ENCODE assay signal across 8 cellular contexts in genomic region chr11:75388386-75389275, GRCh38. TPM values are rescaled to one million over a fixed set of nuclear protein-coding genes. Genes with fewer than 3 reads are reported as not detected.
A peak's percentile ranks its signal among the peaks of the same experiment; 100 is the strongest.
DNase-seq lines count a peak whose midpoint lies in the region; ATAC-seq, FAIRE-seq and TF ChIP-seq lines count a peak whose summit lies in the region.

No MANE protein-coding gene starts in this region.

- H2AFZ ChIP-seq in neuronal stem cell (ENCODE audit: low read length), result peak overlapping the region; percentile 76

- H3K36me3 ChIP-seq in GM06990 (ENCODE audit: control insufficient read depth, insufficient read depth, low read length), result no peaks in the 10 kb centered on the region
- no peaks in the 10 kb centered on the region for H3K36me3 ChIP-seq in neuronal stem cell (replicated peaks in 1 of 2; ENCODE audit: control insufficient read depth in 2 of 2, insufficient read depth in 2 of 2, low read length in 2 of 2)
- H3K36me3 ChIP-seq in testis (ENCODE audit: low read depth, missing control alignments), result no peaks in the 10 kb centered on the region

- peak overlapping the region; percentile 75 for H2BK15ac ChIP-seq in neuronal stem cell (ENCODE audit: low read length)

- DNase-seq in GM06990 (ENCODE audit: extremely low read depth, insufficient read length), result no peak
- peak; percentile 82 for DNase-seq in LHCN-M2 (ENCODE audit: low read depth)
- peak; percentile 40 for DNase-seq in RCC 7860 (ENCODE audit: low spot score)
- DNase-seq in activated T-cell treated with anti-CD3 and anti-CD28 coated beads, Interleukin-2, amount 50 U/mL, for 48 hours, result peak; percentile 79 to 80
- peak; percentile 87 for DNase-seq in fibroblast of the aortic adventitia (ENCODE audit: low read depth)
- peak; percentile 76 for DNase-seq in neuronal stem cell (ENCODE audit: low spot score)
- peak; percentile 82 for DNase-seq in testis

- H2BK5ac ChIP-seq in neuronal stem cell (ENCODE audit: low read length), result no peak overlapping the region

- H4K8ac ChIP-seq in neuronal stem cell (ENCODE audit: low read depth, low read length), result no peak overlapping the region

- ATAC-seq in HG02840 (IDR thresholded peaks at IDR 0.05; ENCODE audit: low FRiP score, unreplicated experiment), result no peak

- H3K4me1 ChIP-seq in neuronal stem cell (ENCODE audit: control insufficient read depth in 2 of 2, insufficient read depth in 1 of 2, low read depth in 1 of 2, low read length in 2 of 2), result peaks cover 0 to 2% of the 10 kb centered on the region in 2 donors
- peaks cover 6% of the 10 kb centered on the region for H3K4me1 ChIP-seq in testis

- no peak overlapping the region for H3K14ac ChIP-seq in neuronal stem cell (ENCODE audit: low read length)

- no peaks in the 10 kb centered on the region for H3K79me1 ChIP-seq in neuronal stem cell (ENCODE audit: low read depth, low read length)

- intact Hi-C loops in testis (cut with DNase I; ENCODE audit: low total_unique reads), result loop anchor here (10.0 kb wide), 2 partner anchors 54 to 104 kb away; no protein-coding TSS in a partner anchor

- H3K4me3 ChIP-seq in GM06990 (replicated peaks; ENCODE audit: low read depth, low read length), result no peak overlapping the region
- H3K4me3 ChIP-seq in fibroblast of the aortic adventitia (ENCODE audit: low read depth, low read length), result no peak overlapping the region
- H3K4me3 ChIP-seq in neuronal stem cell (ENCODE audit: low read length in 2 of 2), result no peak overlapping the region
- no peak overlapping the region for H3K4me3 ChIP-seq in testis

- H3K23ac ChIP-seq in neuronal stem cell (ENCODE audit: low read depth, low read length, poor library complexity), result no peak overlapping the region

- H3K27ac ChIP-seq in neuronal stem cell (replicated peaks; ENCODE audit: low read length) (no peak overlapping the region), testis (no peak overlapping the region)

- H3K4ac ChIP-seq in neuronal stem cell (ENCODE audit: low read length), result no peak overlapping the region

- no peaks in the 10 kb centered on the region for H3K9me3 ChIP-seq in neuronal stem cell (replicated peaks in 1 of 2; ENCODE audit: control insufficient read depth in 2 of 2, insufficient read depth in 1 of 2, low read depth in 1 of 2, low read length in 2 of 2)
- no peaks in the 10 kb centered on the region for H3K9me3 ChIP-seq in testis

- TF ChIP-seq CTCF in GM06990 (IDR thresholded peaks at IDR 0.05; ENCODE audit: insufficient read depth, low read length, poor library complexity, severe bottlenecking), result peak; percentile 72
- peak; percentile 82 for TF ChIP-seq CTCF in fibroblast of the aortic adventitia (IDR thresholded peaks at IDR 0.05; ENCODE audit: insufficient read depth, low read length)
- TF ChIP-seq CTCF in testis (IDR thresholded peaks at IDR 0.05), result peak; percentile 73 to 87 (median 82)

- no peak overlapping the region for H4K91ac ChIP-seq in neuronal stem cell (ENCODE audit: low read depth, low read length, poor library complexity)

- no peak for TF ChIP-seq POLR2A in testis (IDR thresholded peaks at IDR 0.05)

- H3K9ac ChIP-seq in neuronal stem cell (ENCODE audit: low read depth, low read length, poor library complexity), result no peak overlapping the region

- H2AK5ac ChIP-seq in neuronal stem cell (ENCODE audit: low read depth, low read length), result no peak overlapping the region

- H3K27me3 ChIP-seq in GM06990 (replicated peaks; ENCODE audit: control insufficient read depth, insufficient read depth, low read length), result no peaks in the 10 kb centered on the region
- H3K27me3 ChIP-seq in neuronal stem cell (ENCODE audit: control insufficient read depth in 3 of 3, insufficient read depth in 3 of 3, low read depth in 1 of 3, low read length in 3 of 3), result peaks cover 0 to 7% (median 0%) of the 10 kb centered on the region in 3 experiments
- no peaks in the 10 kb centered on the region for H3K27me3 ChIP-seq in testis

- FAIRE-seq in RCC 7860 (lab: Jason Lieb, UNC), result no peak

- WGBS in neuronal stem cell (ENCODE audit: extremely low coverage in 2 of 2, insufficient read length in 2 of 2, insufficient replicate concordance in 1 of 2), 2 donors, result no CpG with 5 or more reads among the region's 9 CpGs
- 19 to 21% methylated on average over 9 of the region's 9 CpGs for WGBS in testis, 2 donors

- H3K4me2 ChIP-seq in neuronal stem cell (ENCODE audit: insufficient read depth, low read length, poor library complexity, severe bottlenecking), result peak overlapping the region; percentile 46

- H3K18ac ChIP-seq in neuronal stem cell (ENCODE audit: low read length), result peak overlapping the region; percentile 86

- H2BK120ac ChIP-seq in neuronal stem cell (ENCODE audit: low read depth, low read length), result no peak overlapping the region

- H2BK12ac ChIP-seq in neuronal stem cell (ENCODE audit: low read length), result peak overlapping the region; percentile 76

RNA-seq across cellular contexts. Expression of gene RPS3, which starts 10.7 kb away (rescaled TPM):
- total RNA-seq in LHCN-M2 (2014; rRNA removed) (996 and 1,030 TPM in 2 replicates), fibroblast of the aortic adventitia (ENCODE audit: low replicate concordance) (2,208 and 3,605 TPM in 2 replicates), testis (100 to 1,000 TPM; 464 to 925 TPM)
- 2,967 TPM for polyA plus RNA-seq in LHCN-M2 (2012)
- 5,741 TPM for polyA plus RNA-seq in neuronal stem cell (2013, experiment 1 of 2)
- 5,744 TPM for polyA plus RNA-seq in neuronal stem cell (2013, experiment 2 of 2)
- 1,294 TPM for polyA plus RNA-seq in testis (ENCODE audit: insufficient read depth, low read depth, low replicate concordance)

RNA-seq across cellular contexts. Expression of gene ARRB1, which starts 37.2 kb away (rescaled TPM):
- total RNA-seq in LHCN-M2 (2014; rRNA removed) (16.7 and 22.4 TPM in 2 replicates), fibroblast of the aortic adventitia (ENCODE audit: low replicate concordance) (32.0 and 36.3 TPM in 2 replicates), testis (1 to 10 TPM; 8.4 to 8.5 TPM)
- polyA plus RNA-seq in LHCN-M2 (2012), result 20.4 TPM
- 6.6 TPM for polyA plus RNA-seq in neuronal stem cell (2013, experiment 1 of 2)
- polyA plus RNA-seq in neuronal stem cell (2013, experiment 2 of 2), result 6.3 TPM
- polyA plus RNA-seq in testis (ENCODE audit: insufficient read depth, low read depth, low replicate concordance), result 9.8 TPM

RNA-seq across cellular contexts. Expression of gene KLHL35, which starts 44.4 kb away (rescaled TPM):
- total RNA-seq in LHCN-M2 (2014; rRNA removed) (5.7 and 10.1 TPM in 2 replicates), fibroblast of the aortic adventitia (ENCODE audit: low replicate concordance) (3.0 and 3.8 TPM in 2 replicates), testis (10 to 100 TPM; 51.2 to 58.2 TPM)
- 5.2 TPM for polyA plus RNA-seq in LHCN-M2 (2012)
- 1.2 TPM for polyA plus RNA-seq in neuronal stem cell (2013, experiment 1 of 2)
- polyA plus RNA-seq in neuronal stem cell (2013, experiment 2 of 2), result 1.5 TPM
- polyA plus RNA-seq in testis (ENCODE audit: insufficient read depth, low read depth, low replicate concordance), result 15.4 TPM
